15 cellular contexts compared by ENCODE assay signal in the genomic region with DNA sequence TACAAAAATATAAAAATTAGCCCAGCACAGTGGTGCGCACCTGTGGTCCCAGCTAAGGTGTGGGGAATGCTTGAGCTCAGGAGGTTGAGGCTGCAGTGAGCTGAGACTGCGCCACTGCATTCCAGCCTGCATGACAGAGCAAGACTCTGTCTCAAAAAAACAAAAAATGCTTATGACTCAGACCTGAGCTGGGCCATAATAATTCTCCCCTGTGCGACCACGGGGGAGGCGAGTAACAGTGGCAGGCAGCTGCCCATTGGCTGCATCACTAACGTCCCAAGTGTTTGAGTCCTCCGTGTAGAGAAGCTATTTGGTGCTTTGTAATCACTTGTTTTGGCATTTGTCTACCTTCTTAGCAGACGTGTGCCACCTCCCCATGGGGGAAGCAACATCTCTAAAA. TPM values are rescaled to one million over a fixed set of nuclear protein-coding genes. Genes with fewer than 3 reads are reported as not detected.
DNase-seq lines count a peak whose midpoint lies in the region; ATAC-seq and TF ChIP-seq lines count a peak whose summit lies in the region.
"Had no signal": no experiment of that assay in that cellular context is flagged by ENCODE, and none has a peak within 500 bp of the region (broad histone marks: within the 10 kb centered on the region; RNA-seq: fewer than 3 reads in every experiment).

No MANE protein-coding gene starts in this region.

- TF ChIP-seq CTCF in cardiac fibroblast (IDR thresholded peaks at IDR 0.05; ENCODE audit: low read depth, low read length): no peak

- ATAC-seq in HG03175 (IDR thresholded peaks at IDR 0.05; ENCODE audit: unreplicated experiment) (no peak), GM21737 (IDR thresholded peaks at IDR 0.05; ENCODE audit: unreplicated experiment) (no peak)

- no peak overlapping the region for H3K4me3 ChIP-seq in cardiac fibroblast (replicated peaks in 1 of 2; ENCODE audit: low read depth in 2 of 2, low read length in 2 of 2)
- H3K4me3 ChIP-seq: esophagus squamous epithelium, spleen had no signal

- DNase-seq in Daoy (ENCODE audit: low read depth) (peak; percentile 91), M059J (ENCODE audit: low read depth) (peak; percentile 83), cardiac fibroblast (ENCODE audit: low read depth in 2 of 2) (peak; percentile 56 to 90), kidney tubule cell (ENCODE audit: low spot score) (peak; percentile 88), OCI-M2 (lab: John Stamatoyannopoulos, UW; ENCODE audit: unreplicated experiment) (no peak)
- DNase-seq in stimulated activated naive CD4-positive, alpha-beta T cell (lab: John Stamatoyannopoulos, UW): no peak
- DNase-seq: CD4-positive, alpha-beta memory T cell; esophagus squamous epithelium; Kasumi-1; NCI-H446; Right ventricle myocardium superior; spleen; WERI-Rb-1 had no signal

RNA-seq across cellular contexts. Expression of a gene that starts 24.9 kb away (rescaled TPM):
- total RNA-seq in Daoy (2014; rRNA removed; shearing (Covaris generic)): 661 and 696 TPM in 2 replicates
- 161 and 233 TPM in 2 replicates for total RNA-seq in M059J (2014; rRNA removed; shearing (Covaris generic))

RNA-seq across cellular contexts. Expression of a gene that starts 50.5 kb away (rescaled TPM):
- total RNA-seq in Daoy (2014; rRNA removed; shearing (Covaris generic)): 7.5 and 8.9 TPM in 2 replicates
- total RNA-seq in M059J (2014; rRNA removed; shearing (Covaris generic)): 4.6 and 8.2 TPM in 2 replicates

Comparison
In these comparisons a context has a peak if more than half of its experiments do, and no peak if none do; other contexts are left out.
1. DNase-seq: peak in Daoy (single experiment), M059J (single experiment), cardiac fibroblast (2 of 2) and kidney tubule cell (single experiment); none in OCI-M2 (single experiment) and stimulated activated naive CD4-positive, alpha-beta T cell (0 of 6).